ENCODE assay signal across 17 cellular contexts in the genomic region with DNA sequence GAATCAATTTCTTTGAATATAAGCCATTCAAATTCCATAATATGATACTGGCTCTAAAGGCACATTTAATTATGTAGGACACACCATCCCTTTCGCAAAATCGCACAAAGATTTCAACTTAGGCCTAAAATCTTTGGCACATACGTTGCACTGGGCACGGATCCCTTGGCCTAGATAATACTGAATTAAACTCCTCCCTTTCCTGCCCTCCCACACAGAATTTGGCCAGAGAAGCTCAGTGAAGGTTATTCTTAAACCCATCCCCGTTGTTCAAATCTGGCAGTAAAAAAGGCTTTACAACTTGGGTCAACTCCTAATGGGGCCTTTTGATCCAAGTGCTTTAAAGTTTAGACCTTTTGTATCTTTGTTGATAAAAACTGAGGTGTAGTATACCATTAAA.
DNase-seq lines count a peak whose midpoint lies in the region; ATAC-seq and TF ChIP-seq lines count a peak whose summit lies in the region.
"Had no signal": no experiment of that assay in that cellular context is flagged by ENCODE, and none has a peak within 500 bp of the region (broad histone marks: within the 10 kb centered on the region; RNA-seq: fewer than 3 reads in every experiment).

No MANE protein-coding gene starts in this region.

- H3K4me3 Mint-ChIP-seq in MCF 10A (ENCODE audit: unreplicated experiment) (no peak overlapping the region), neural progenitor cell (no peak overlapping the region)
- H3K4me3 Mint-ChIP-seq in activated CD8-positive, alpha-beta T cell treated with anti-CD3 and anti-CD28 coated beads for 36 hours: no peak overlapping the region
- H3K4me3 Mint-ChIP-seq: mesothelial cell of epicardium; stimulated activated naive CD8-positive, alpha-beta T cell treated with anti-CD3 and anti-CD28 coated beads, Interleukin-15, Interleukin-2, amounts not matched to agents 100 ng/mL and 50 ng/mL, for 24 hours had no signal

- in situ Hi-C loops in mammary epithelial cell (cut with MboI; ENCODE audit: low sequenced_read_pairs in 2 of 2): no loop called here

- no peak overlapping the region for H3K4me3 ChIP-seq in mammary epithelial cell (replicated peaks in 1 of 3; ENCODE audit: insufficient read depth in 1 of 3, low read depth in 2 of 3, low read length in 3 of 3)
- no peak overlapping the region for H3K4me3 ChIP-seq in neural progenitor cell
- H3K4me3 ChIP-seq in vagina: no peak overlapping the region
- H3K4me3 ChIP-seq: A549 had no signal

- no peaks in the 10 kb centered on the region for H4K20me1 ChIP-seq in mammary epithelial cell (ENCODE audit: insufficient read depth, low read length)
- H4K20me1 ChIP-seq in neural progenitor cell (ENCODE audit: low read depth): peaks cover 85% of the 10 kb centered on the region

- H3K79me2 ChIP-seq in mammary epithelial cell (ENCODE audit: insufficient read depth, low read length) (no peaks in the 10 kb centered on the region), neural progenitor cell (ENCODE audit: low read depth) (peaks cover 88% of the 10 kb centered on the region)

- DNase-seq in MCF 10A (ENCODE audit: unreplicated experiment) (peak; percentile 41), mammary epithelial cell (no peak), Right ventricle myocardium superior (peak; percentile 76), neural progenitor cell (ENCODE audit: low spot score) (no peak), vagina (ENCODE audit: extremely low spot score in 2 of 2) (no peak)
- no peak for DNase-seq in activated CD8-positive, alpha-beta T cell treated with anti-CD3 and anti-CD28 coated beads for 36 hours
- DNase-seq in activated CD8-positive, alpha-beta memory T cell treated with anti-CD3 and anti-CD28 coated beads, Interleukin-2, amount 50 U/mL, for 4 hours: no peak
- no peak for DNase-seq in stimulated activated CD4-positive, alpha-beta T cell treated with anti-CD3 and anti-CD28 coated beads, Interleukin-15, amount 100 ng/mL, for 24 hours
- DNase-seq: activated naive CD4-positive, alpha-beta T cell; Caco-2; central memory CD4-positive, alpha-beta T cell; GOT3; NCI-H1930; SIG-M5 had no signal

- ATAC-seq in Right ventricle myocardium superior (ENCODE audit: poor library complexity): peak; percentile 63
- ATAC-seq in activated CD8-positive, alpha-beta T cell treated with anti-CD3 and anti-CD28 coated beads for 36 hours: no peak
- ATAC-seq: A549 had no signal

- BruUV-seq in MCF 10A (replicated peaks; lab: Mats Ljungman, UMichigan) (no TSS peak), mammary epithelial cell (replicated peaks; lab: Mats Ljungman, UMichigan) (no TSS peak)

- intact Hi-C loops in MCF 10A (cut with micrococcal nuclease) (no loop called here), mammary epithelial cell (cut with micrococcal nuclease) (no loop called here), Right ventricle myocardium superior (cut with DNase I) (loop anchor here (5.0 kb wide), 1 partner anchor 246 kb away; a partner anchor contains a TSS), vagina (cut with DNase I) (no loop called here)
- intact Hi-C loops in activated CD8-positive, alpha-beta T cell treated with anti-CD3 and anti-CD28 coated beads for 36 hours (cut with micrococcal nuclease): no loop called here

- dilution Hi-C loops in mammary epithelial cell (cut with HindIII; ENCODE audit: low sequenced_read_pairs): no loop called here

- TF ChIP-seq POLR2A in vagina (IDR thresholded peaks at IDR 0.05): no peak

- H3K36me3 Mint-ChIP-seq in MCF 10A (ENCODE audit: insufficient read depth, unreplicated experiment): peaks cover 12% of the 10 kb centered on the region
- H3K36me3 Mint-ChIP-seq in neural progenitor cell: no peaks in the 10 kb centered on the region
- no peaks in the 10 kb centered on the region for H3K36me3 Mint-ChIP-seq in activated CD8-positive, alpha-beta T cell treated with anti-CD3 and anti-CD28 coated beads for 36 hours (ENCODE audit: low read depth)
- H3K36me3 Mint-ChIP-seq: mesothelial cell of epicardium had no signal

- no peak overlapping the region for H3K27ac Mint-ChIP-seq in MCF 10A (ENCODE audit: low read depth, unreplicated experiment)
- no peak overlapping the region for H3K27ac Mint-ChIP-seq in neural progenitor cell
- no peak overlapping the region for H3K27ac Mint-ChIP-seq in activated CD8-positive, alpha-beta T cell treated with anti-CD3 and anti-CD28 coated beads for 36 hours
- H3K27ac Mint-ChIP-seq: stimulated activated naive CD8-positive, alpha-beta T cell treated with anti-CD3 and anti-CD28 coated beads, Interleukin-15, Interleukin-2, amounts not matched to agents 100 ng/mL and 50 ng/mL, for 24 hours had no signal

- no peaks in the 10 kb centered on the region for H3F3A ChIP-seq in neural progenitor cell (ENCODE audit: low read depth)

- CTCF ChIA-PET in MCF 10A (lab: Yijun Ruan, JAX) (interaction anchor here (1.3 kb wide), 1 partner anchor 13 kb away, joined by 6 read pairs; no protein-coding TSS in a partner anchor), mammary epithelial cell (lab: Charles Lee; ENCODE audit: low non-redundant PET) (no interaction called here)
- CTCF ChIA-PET in activated CD8-positive, alpha-beta T cell treated with anti-CD3 and anti-CD28 coated beads for 36 hours (lab: Charles Lee): no interaction called here

- H3K4me1 ChIP-seq in mammary epithelial cell (ENCODE audit: insufficient read depth, low read length) (no peaks in the 10 kb centered on the region), neural progenitor cell (peaks cover 48% of the 10 kb centered on the region), vagina (peaks cover 45% of the 10 kb centered on the region)
- H3K4me1 ChIP-seq: A549, Caco-2 had no signal

- H3K27me3 ChIP-seq in mammary epithelial cell (ENCODE audit: insufficient read depth, low read length) (no peaks in the 10 kb centered on the region), neural progenitor cell (no peaks in the 10 kb centered on the region), vagina (no peaks in the 10 kb centered on the region)

- H3K36me3 ChIP-seq in mammary epithelial cell (ENCODE audit: insufficient read depth, low read length) (no peaks in the 10 kb centered on the region), neural progenitor cell (no peaks in the 10 kb centered on the region), vagina (no peaks in the 10 kb centered on the region)

- POLR2A ChIA-PET in MCF 10A (lab: Yijun Ruan, JAX): interaction anchor here (1.2 kb wide), 1 partner anchor 31 kb away, joined by 5 read pairs; no protein-coding TSS in a partner anchor
- POLR2A ChIA-PET in activated CD8-positive, alpha-beta T cell treated with anti-CD3 and anti-CD28 coated beads for 36 hours (lab: Charles Lee): no interaction called here

- no peak overlapping the region for H3K27ac ChIP-seq in mammary epithelial cell (ENCODE audit: insufficient read depth, low read depth, low read length)
- no peak overlapping the region for H3K27ac ChIP-seq in neural progenitor cell
- peak overlapping the region; percentile 36 for H3K27ac ChIP-seq in vagina
- H3K27ac ChIP-seq: A549 had no signal

- no peaks in the 10 kb centered on the region for H3K9me3 Mint-ChIP-seq in MCF 10A (ENCODE audit: unreplicated experiment)
- no peaks in the 10 kb centered on the region for H3K9me3 Mint-ChIP-seq in neural progenitor cell
- no peaks in the 10 kb centered on the region for H3K9me3 Mint-ChIP-seq in activated CD8-positive, alpha-beta T cell treated with anti-CD3 and anti-CD28 coated beads for 36 hours
- H3K9me3 Mint-ChIP-seq: mesothelial cell of epicardium; stimulated activated naive CD8-positive, alpha-beta T cell treated with anti-CD3 and anti-CD28 coated beads, Interleukin-15, Interleukin-2, amounts not matched to agents 100 ng/mL and 50 ng/mL, for 24 hours had no signal

- H3K9me3 ChIP-seq in mammary epithelial cell (replicated peaks; ENCODE audit: insufficient read depth, low read length) (no peaks in the 10 kb centered on the region), neural progenitor cell (ENCODE audit: low read depth) (no peaks in the 10 kb centered on the region), vagina (no peaks in the 10 kb centered on the region)
- H3K9me3 ChIP-seq: A549, Caco-2 had no signal

- H3K9ac ChIP-seq in mammary epithelial cell (ENCODE audit: insufficient read depth, low read length) (no peak overlapping the region), neural progenitor cell (no peak overlapping the region)

- 39% methylated on average over 5 of the region's 5 CpGs for WGBS in mammary epithelial cell (ENCODE audit: low coverage, missing lambda C conversion rate)

- TF ChIP-seq CTCF in MCF 10A (IDR thresholded peaks at IDR 0.05; ENCODE audit: unreplicated experiment) (no peak), mammary epithelial cell (conservative IDR thresholded peaks at IDR 0.05 in 1 of 2, IDR thresholded peaks at IDR 0.05 in 1 of 2; ENCODE audit: extremely low read depth in 1 of 2, insufficient read depth in 1 of 2, low read depth in 1 of 2, low read length in 2 of 2) (no peak), neural progenitor cell (IDR thresholded peaks at IDR 0.05) (no peak), vagina (IDR thresholded peaks at IDR 0.05) (no peak)
- TF ChIP-seq CTCF in activated CD8-positive, alpha-beta T cell treated with anti-CD3 and anti-CD28 coated beads for 36 hours (IDR thresholded peaks at IDR 0.05): no peak

- peaks cover 14% of the 10 kb centered on the region for H3K4me1 Mint-ChIP-seq in MCF 10A (ENCODE audit: insufficient read depth, unreplicated experiment)
- H3K4me1 Mint-ChIP-seq in neural progenitor cell: peaks cover 56% of the 10 kb centered on the region
- H3K4me1 Mint-ChIP-seq in activated CD8-positive, alpha-beta T cell treated with anti-CD3 and anti-CD28 coated beads for 36 hours (ENCODE audit: low read depth): no peaks in the 10 kb centered on the region

- no peak overlapping the region for H2AFZ ChIP-seq in mammary epithelial cell (ENCODE audit: low read depth, low read length)
- H2AFZ ChIP-seq in neural progenitor cell (replicated peaks): no peak overlapping the region

- H3K27me3 Mint-ChIP-seq in MCF 10A (ENCODE audit: insufficient read depth, unreplicated experiment) (no peaks in the 10 kb centered on the region), neural progenitor cell (ENCODE audit: insufficient read depth, low read depth) (no peaks in the 10 kb centered on the region)
- H3K27me3 Mint-ChIP-seq in activated CD8-positive, alpha-beta T cell treated with anti-CD3 and anti-CD28 coated beads for 36 hours: peaks cover 2% of the 10 kb centered on the region
- H3K27me3 Mint-ChIP-seq: stimulated activated naive CD8-positive, alpha-beta T cell treated with anti-CD3 and anti-CD28 coated beads, Interleukin-15, Interleukin-2, amounts not matched to agents 100 ng/mL and 50 ng/mL, for 24 hours had no signal

- H3K4me2 ChIP-seq in mammary epithelial cell (ENCODE audit: insufficient read depth, low read depth, low read length): no peak overlapping the region
- H3K4me2 ChIP-seq in neural progenitor cell: peak overlapping the region; percentile 48
- H3K4me2 ChIP-seq: A549 had no signal

Comparison
In these comparisons a context has a peak if more than half of its experiments do, and no peak if none do; other contexts are left out.
1. DNase-seq: peak in MCF 10A (single experiment) and Right ventricle myocardium superior (single experiment); none in mammary epithelial cell (single experiment), neural progenitor cell (single experiment), vagina (0 of 2), activated CD8-positive, alpha-beta T cell treated with anti-CD3 and anti-CD28 coated beads for 36 hours (single experiment), activated CD8-positive, alpha-beta memory T cell treated with anti-CD3 and anti-CD28 coated beads, Interleukin-2, amount 50 U/mL, for 4 hours (single experiment) and stimulated activated CD4-positive, alpha-beta T cell treated with anti-CD3 and anti-CD28 coated beads, Interleukin-15, amount 100 ng/mL, for 24 hours (single experiment).